In genomic region chr6:34888874-34889555, GRCh38 we compare ENCODE assay signal across 1 cellular context.
TF ChIP-seq lines count a peak whose summit lies in the region.

Gene ANKS1A (plus strand): TSS chr6:34889255. CDS start chr6:34889403, 148 bp downstream.

TF ChIP-seq in K562, 482 proteins besides CTCF, POLR2A, EP300 and RAD21 (continued from another document and continues in another):
- TF ChIP-seq ZNF318 (IDR thresholded peaks at IDR 0.05; ENCODE audit: borderline replicate concordance in 1 of 2, low read depth in 1 of 2) (no peak), GATAD2B (IDR thresholded peaks at IDR 0.05; ENCODE audit: borderline replicate concordance) (peak; percentile 68), E2F4 (CRISPR knock-in tag; IDR thresholded peaks at IDR 0.05; ENCODE audit: low read depth) (no peak), ZKSCAN3 (CRISPR knock-in tag; IDR thresholded peaks at IDR 0.05) (no peak), CBX3 (IDR thresholded peaks at IDR 0.05; ENCODE audit: borderline replicate concordance in 1 of 2, low read length in 2 of 2) (no peak), ZNF24 (IDR thresholded peaks at IDR 0.05) (0 out of 2 replicates have a peak, but pooled peaks have one; percentile 20), PRMT5 (CRISPR knock-in tag; IDR thresholded peaks at IDR 0.05) (0 out of 2 replicates have a peak, but pooled peaks have one; percentile 17), ZNF507 (tag; conservative IDR thresholded peaks at IDR 0.05) (no peak), RUNX1 (IDR thresholded peaks at IDR 0.05; ENCODE audit: low read depth) (no peak), NBN (IDR thresholded peaks at IDR 0.05; ENCODE audit: low read depth) (peak; percentile 82; the same call in 1 of the 2 replicates), SIRT6 (IDR thresholded peaks at IDR 0.05; ENCODE audit: low read depth, low read length) (no peak), ZFX (CRISPR knock-in tag; IDR thresholded peaks at IDR 0.05) (peak; percentile 22), ZNF263 (CRISPR knock-in tag; IDR thresholded peaks at IDR 0.05; ENCODE audit: borderline replicate concordance) (no peak; the same call in 1 of the 2 replicates), STAT5B (CRISPR knock-in tag; IDR thresholded peaks at IDR 0.05) (no peak), CBX8 (IDR thresholded peaks at IDR 0.05; ENCODE audit: borderline replicate concordance, extremely low read depth, low read depth, low read length, poor library complexity, severe bottlenecking) (no peak), ATF4 (CRISPR knock-in tag; IDR thresholded peaks at IDR 0.05) (no peak), ZSCAN29 (IDR thresholded peaks at IDR 0.05) (no peak), KAT7 (CRISPR knock-in tag; IDR thresholded peaks at IDR 0.05; ENCODE audit: borderline replicate concordance) (peak; percentile 94), OTX1 (CRISPR knock-in tag; IDR thresholded peaks at IDR 0.05) (no peak), ZBTB1 (CRISPR knock-in tag; IDR thresholded peaks at IDR 0.05; ENCODE audit: borderline replicate concordance, low read depth) (no peak), ZC3H8 (IDR thresholded peaks at IDR 0.05) (no peak), HDAC6 (IDR thresholded peaks at IDR 0.05; ENCODE audit: low read depth, low read length) (no peak), SRSF1 (IDR thresholded peaks at IDR 0.05; ENCODE audit: low read depth, low read length) (no peak), ZBTB43 (CRISPR knock-in tag; IDR thresholded peaks at IDR 0.05) (no peak; the same call in none of the 2 replicates), REST (CRISPR knock-in tag; IDR thresholded peaks at IDR 0.05; ENCODE audit: low read depth) (no peak; the same call in 1 of the 2 replicates), BRD9 (IDR thresholded peaks at IDR 0.05; ENCODE audit: low read depth, partially characterized antibody) (no peak), BRD4 (IDR thresholded peaks at IDR 0.05) (no peak), EWSR1 (IDR thresholded peaks at IDR 0.05; ENCODE audit: borderline replicate concordance, low read depth, partially characterized antibody) (no peak), ZNF23 (CRISPR knock-in tag; IDR thresholded peaks at IDR 0.05) (no peak), L3MBTL2 (IDR thresholded peaks at IDR 0.05) (no peak), TCFL5 (CRISPR knock-in tag; conservative IDR thresholded peaks at IDR 0.05) (no peak), CTBP1 (IDR thresholded peaks at IDR 0.05; ENCODE audit: borderline replicate concordance) (peak; percentile 93), NCOA1 (IDR thresholded peaks at IDR 0.05; ENCODE audit: low read depth) (peak; percentile 29; the same call in 1 of the 2 replicates), MBD2 (IDR thresholded peaks at IDR 0.05; ENCODE audit: borderline replicate concordance, low read depth) (peak; percentile 66; the same call in 1 of the 2 replicates), ZNF584 (CRISPR knock-in tag; IDR thresholded peaks at IDR 0.05; ENCODE audit: low read depth) (no peak), ZNF655 (CRISPR knock-in tag; IDR thresholded peaks at IDR 0.05) (no peak), SETDB1 (IDR thresholded peaks at IDR 0.05; ENCODE audit: low read length) (no peak), SMARCE1 (IDR thresholded peaks at IDR 0.05) (no peak), RREB1 (CRISPR knock-in tag; IDR thresholded peaks at IDR 0.05) (no peak), CBFA2T3 (IDR thresholded peaks at IDR 0.05) (no peak), SIN3A (IDR thresholded peaks at IDR 0.05; ENCODE audit: borderline replicate concordance in 2 of 2, control insufficient read depth in 1 of 2, low read depth in 2 of 2, low read length in 2 of 2) (peak in 1 of 2 experiments; percentile 86; a peak in 2 of 4 replicates)
